1 cellular context compared by ENCODE assay signal in genomic region chr11:78213526-78214330, GRCh38.
TF ChIP-seq lines count a peak whose summit lies in the region.

No MANE protein-coding gene starts in this region.

TF ChIP-seq in HepG2, 621 proteins besides CTCF, POLR2A, EP300 and RAD21:
- no peak for TF ChIP-seq KLF9 (CRISPR knock-in tag; IDR thresholded peaks at IDR 0.05; ENCODE audit: low read depth)
- no peak for TF ChIP-seq ZSCAN12 (CRISPR knock-in tag; IDR thresholded peaks at IDR 0.05)
- no peak for TF ChIP-seq ZBTB4 (CRISPR knock-in tag; IDR thresholded peaks at IDR 0.05; ENCODE audit: borderline replicate concordance)
- TF ChIP-seq HHEX (CRISPR knock-in tag; IDR thresholded peaks at IDR 0.05) = no peak
- TF ChIP-seq HMG20A (CRISPR knock-in tag; IDR thresholded peaks at IDR 0.05; ENCODE audit: borderline replicate concordance) = no peak
- TF ChIP-seq RAD51 (IDR thresholded peaks at IDR 0.05; ENCODE audit: borderline replicate concordance) = no peak
- TF ChIP-seq XRCC5 (optimal IDR thresholded peaks at IDR 0.05; ENCODE audit: low read length) = no peak
- TF ChIP-seq ZNF850 (CRISPR knock-in tag; conservative IDR thresholded peaks at IDR 0.05) = no peak
- TF ChIP-seq ZNF335 (CRISPR knock-in tag; IDR thresholded peaks at IDR 0.05) = no peak
- TF ChIP-seq KAT7 (CRISPR knock-in tag; IDR thresholded peaks at IDR 0.05; ENCODE audit: borderline replicate concordance) = no peak
